Comparison of ENCODE assay signal across 8 cellular contexts in genomic region chr3:169966086-169966950, GRCh38. TPM values are rescaled to one million over a fixed set of nuclear protein-coding genes. Genes with fewer than 3 reads are reported as not detected.
A peak's percentile ranks its signal among the peaks of the same experiment; 100 is the strongest.
DNase-seq lines count a peak whose midpoint lies in the region; ATAC-seq lines count a peak whose summit lies in the region.

TSS of gene SEC62 (plus strand) at chr3:169966807. CDS start at chr3:169966823, 16 bp downstream.

- peaks cover 0 to 9% (median 0%) of the 10 kb centered on the region in 11 experiments; a peak in 3 of 22 replicates for H3K9me3 ChIP-seq in BLaER1 treated with 17β-estradiol and CSF1 and Interleukin-3, amounts not matched to agents 10 nM and 100 nM (replicated peaks in 1 of 11)

- intact Hi-C loops in activated CD4-positive, alpha-beta T cell treated with anti-CD3 and anti-CD28 coated beads, Interleukin-2, amount 10 ng/mL, durations not matched to agents 24 days and 14 days (cut with micrococcal nuclease) = loop anchor here (1.0 to 10.0 kb wide), 4 partner anchors 33 to 898 kb away; partner anchors contain the start of gene SKIL

- H3K36me3 ChIP-seq in BLaER1 treated with 17β-estradiol and CSF1 and Interleukin-3, amounts not matched to agents 10 nM and 100 nM = peaks cover 15 to 23% (median 20%) of the 10 kb centered on the region in 11 experiments; a peak in 21 of 22 replicates

- H3K36me3 Mint-ChIP-seq in activated CD4-positive, alpha-beta T cell treated with anti-CD3 and anti-CD28 coated beads, Interleukin-2, amount 10 ng/mL, durations not matched to agents 24 days and 14 days (ENCODE audit: low read depth) = peaks cover 13% of the 10 kb centered on the region

- peak within 1 kb of the TSS; percentile 91 to 95 (median 94) for H3K9ac ChIP-seq in BLaER1 treated with 17β-estradiol and CSF1 and Interleukin-3, amounts not matched to agents 10 nM and 100 nM

- H3K4me1 ChIP-seq in BLaER1 treated with 17β-estradiol and CSF1 and Interleukin-3, amounts not matched to agents 10 nM and 100 nM = peaks cover 18 to 45% (median 38%) of the 10 kb centered on the region in 10 experiments

- H3K27ac ChIP-seq in BLaER1 treated with 17β-estradiol and CSF1 and Interleukin-3, amounts not matched to agents 10 nM and 100 nM = peak within 1 kb of the TSS; percentile 86 to 94 (median 90)

- peaks cover 28% of the 10 kb centered on the region for H3K4me1 Mint-ChIP-seq in activated CD4-positive, alpha-beta T cell treated with anti-CD3 and anti-CD28 coated beads, Interleukin-2, amount 10 ng/mL, durations not matched to agents 24 days and 14 days

- peak within 1 kb of the TSS; percentile 99 for H3K27ac Mint-ChIP-seq in activated CD4-positive, alpha-beta T cell treated with anti-CD3 and anti-CD28 coated beads, Interleukin-2, amount 10 ng/mL, durations not matched to agents 24 days and 14 days

- H4K20me1 ChIP-seq in BLaER1 treated with 17β-estradiol and CSF1 and Interleukin-3, amounts not matched to agents 10 nM and 100 nM = peaks cover 30 to 44% (median 44%) of the 10 kb centered on the region in 11 experiments

- peak within 1 kb of the TSS; percentile 84 to 95 (median 91) for H3K4me3 ChIP-seq in BLaER1 treated with 17β-estradiol and CSF1 and Interleukin-3, amounts not matched to agents 10 nM and 100 nM

- peaks cover 6% of the 10 kb centered on the region for H3K9me3 Mint-ChIP-seq in activated CD4-positive, alpha-beta T cell treated with anti-CD3 and anti-CD28 coated beads, Interleukin-2, amount 10 ng/mL, durations not matched to agents 24 days and 14 days

- H3K4me2 ChIP-seq in BLaER1 treated with 17β-estradiol and CSF1 and Interleukin-3, amounts not matched to agents 10 nM and 100 nM = peak within 1 kb of the TSS; percentile 78 to 98 (median 87)

- DNase-seq in NCI-H526 (lab: John Stamatoyannopoulos, UW) (peak; percentile 88 to 97), cortex of kidney (lab: John Stamatoyannopoulos, UW) (peak; percentile 70), left lobe of liver (ENCODE audit: low spot score) (peak; percentile 95)
- DNase-seq in activated CD4-positive, alpha-beta T cell treated with anti-CD3 and anti-CD28 coated beads, Interleukin-2, amount 10 ng/mL, durations not matched to agents 24 days and 14 days = peak; percentile 98
- DNase-seq in stimulated activated CD4-positive, alpha-beta T cell treated with anti-CD3 and anti-CD28 coated beads, Interleukin-2, amount 100 ng/mL, for 4 hours (ENCODE audit: low read depth) = peak; percentile 95

- ATAC-seq in GM19324 (IDR thresholded peaks at IDR 0.05; ENCODE audit: low FRiP score, unreplicated experiment) (peak; percentile 92), HG03469 (IDR thresholded peaks at IDR 0.05; ENCODE audit: unreplicated experiment) (peak; percentile 77), left lobe of liver (peak; percentile 94)

- H3K27me3 ChIP-seq in BLaER1 treated with 17β-estradiol and CSF1 and Interleukin-3, amounts not matched to agents 10 nM and 100 nM = no peaks in the 10 kb centered on the region

- H3K27me3 Mint-ChIP-seq in activated CD4-positive, alpha-beta T cell treated with anti-CD3 and anti-CD28 coated beads, Interleukin-2, amount 10 ng/mL, durations not matched to agents 24 days and 14 days = peaks cover 3% of the 10 kb centered on the region

- H3K4me3 Mint-ChIP-seq in activated CD4-positive, alpha-beta T cell treated with anti-CD3 and anti-CD28 coated beads, Interleukin-2, amount 10 ng/mL, durations not matched to agents 24 days and 14 days = peak within 1 kb of the TSS; percentile 98

RNA-seq across cellular contexts. Expression of gene SEC62, which starts in this region (rescaled TPM):
- 72.1 and 72.4 TPM in 2 replicates for total RNA-seq in activated CD4-positive, alpha-beta T cell treated with anti-CD3 and anti-CD28 coated beads, Interleukin-2, amount 10 ng/mL, durations not matched to agents 24 days and 14 days
- total RNA-seq in left lobe of liver = 103 TPM

Comparison
In these comparisons a context has a peak if more than half of its experiments do, and no peak if none do; other contexts are left out.
1. Peak in every context shown above with its lines: DNase-seq, ATAC-seq, H3K4me3 ChIP-seq and H3K27ac ChIP-seq.